In genomic region chr6:87762116-87762515, GRCh38 we compare ENCODE assay signal across 22 cellular contexts.
A peak's percentile ranks its signal among the peaks of the same experiment; 100 is the strongest.
DNase-seq lines count a peak whose midpoint lies in the region; FAIRE-seq and TF ChIP-seq lines count a peak whose summit lies in the region.
"Had no signal": no experiment of that assay in that cellular context is flagged by ENCODE, and none has a peak within 500 bp of the region (broad histone marks: within the 10 kb centered on the region; RNA-seq: fewer than 3 reads in every experiment).

No MANE protein-coding gene starts in this region.

- H3K4me1 ChIP-seq in adrenal gland (replicated peaks in 1 of 2) (peaks cover 0 to 6% of the 10 kb centered on the region in 2 donors), testis (peaks cover 3% of the 10 kb centered on the region)
- H3K4me1 ChIP-seq: BLaER1, HAP-1 had no signal

- WGBS in adrenal gland, 4 donors = 36 to 55% (median 47%) methylated on average over 3 of the region's 3 CpGs
- WGBS in testis, 2 donors = 29 to 45% methylated on average over 3 of the region's 3 CpGs

- intact Hi-C loops in adrenal gland (cut with DNase I) = no loop called here
- intact Hi-C loops in testis (cut with DNase I; ENCODE audit: low total_unique reads) = no loop called here
- intact Hi-C loops in posterior vena cava (cut with DNase I) = no loop called here

- H3K27ac Mint-ChIP-seq in mesothelial cell of epicardium = peak overlapping the region; percentile 75
- H3K27ac Mint-ChIP-seq: B cell; CD4-positive, CD25-positive, alpha-beta regulatory T cell; CD8-positive, alpha-beta T cell; GM23338; HFFc6 had no signal

- H3K36me3 Mint-ChIP-seq in mesothelial cell of epicardium = no peaks in the 10 kb centered on the region
- H3K36me3 Mint-ChIP-seq: CD4-positive, CD25-positive, alpha-beta regulatory T cell; CD8-positive, alpha-beta T cell had no signal

- peak; percentile 54 for FAIRE-seq in A204.1 (lab: Jason Lieb, UNC)
- FAIRE-seq: D721Med, GM12878 had no signal

- H3K9me3 ChIP-seq in adrenal gland (replicated peaks in 1 of 3) (no peaks in the 10 kb centered on the region), testis (no peaks in the 10 kb centered on the region)
- H3K9me3 ChIP-seq: BLaER1, HAP-1 had no signal

- peak overlapping the region in 1 of 5 donors; percentile 30 for H3K27ac ChIP-seq in adrenal gland
- H3K27ac ChIP-seq in testis = peak overlapping the region; percentile 36 to 51
- H3K27ac ChIP-seq: BLaER1, C4-2B had no signal

- peak in 6 of 7 donors; percentile 24 to 67 (median 42) for DNase-seq in adrenal gland
- no peak for DNase-seq in mesothelial cell of epicardium (ENCODE audit: low spot score in 2 of 2, unreplicated experiment in 2 of 2)
- DNase-seq in testis = peak; percentile 75
- no peak for DNase-seq in posterior vena cava (ENCODE audit: low spot score)
- DNase-seq in AG08395 (ENCODE audit: low spot score) = no peak
- no peak for DNase-seq in NCI-H1105 (lab: John Stamatoyannopoulos, UW)
- DNase-seq: 8988T; CD4-positive, CD25-positive, alpha-beta regulatory T cell; CD8-positive, alpha-beta T cell; DMS 273 treated with DMSO at 0.1 percent for 48 hours; DMS79; EL; GDM1; HFFc6 had no signal

- H3K27me3 Mint-ChIP-seq in mesothelial cell of epicardium (ENCODE audit: low read depth) = no peaks in the 10 kb centered on the region
- H3K27me3 Mint-ChIP-seq: B cell; CD4-positive, CD25-positive, alpha-beta regulatory T cell had no signal

- peaks cover 40% of the 10 kb centered on the region for H3K4me1 Mint-ChIP-seq in mesothelial cell of epicardium
- H3K4me1 Mint-ChIP-seq: GM23338 had no signal

- no peaks in the 10 kb centered on the region for H3K9me3 Mint-ChIP-seq in mesothelial cell of epicardium
- H3K9me3 Mint-ChIP-seq: CD8-positive, alpha-beta T cell; GM23338; HFFc6 had no signal

- no peak for TF ChIP-seq POLR2A in adrenal gland (IDR thresholded peaks at IDR 0.05)
- TF ChIP-seq POLR2A in testis (IDR thresholded peaks at IDR 0.05) = no peak

- H3K4me3 ChIP-seq in adrenal gland (no peak overlapping the region), testis (no peak overlapping the region)
- H3K4me3 ChIP-seq: BLaER1, GM12878, GM23338, HAP-1 had no signal

- H3K36me3 ChIP-seq in adrenal gland (replicated peaks in 1 of 2) = no peaks in the 10 kb centered on the region
- no peaks in the 10 kb centered on the region for H3K36me3 ChIP-seq in testis (ENCODE audit: low read depth, missing control alignments)
- H3K36me3 ChIP-seq: BLaER1, HAP-1 had no signal

- TF ChIP-seq CTCF in adrenal gland (IDR thresholded peaks at IDR 0.05) (no peak), mesothelial cell of epicardium (IDR thresholded peaks at IDR 0.05; ENCODE audit: unreplicated experiment) (no peak), testis (IDR thresholded peaks at IDR 0.05) (no peak)

- H3K27me3 ChIP-seq in adrenal gland (no peaks in the 10 kb centered on the region), testis (no peaks in the 10 kb centered on the region)
- H3K27me3 ChIP-seq: BLaER1 had no signal

- no peak overlapping the region for H3K4me3 Mint-ChIP-seq in mesothelial cell of epicardium
- H3K4me3 Mint-ChIP-seq: B cell; CD4-positive, CD25-positive, alpha-beta regulatory T cell; CD8-positive, alpha-beta T cell; GM23338; HFFc6 had no signal

Comparison
In these comparisons a context has a peak if more than half of its experiments do, and no peak if none do; other contexts are left out.
1. DNase-seq: peak in adrenal gland (6 of 7) and testis (single experiment); none in mesothelial cell of epicardium (0 of 2), posterior vena cava (single experiment), AG08395 (single experiment) and NCI-H1105 (single experiment).